8 cellular contexts compared by ENCODE assay signal in genomic region chr13:48533207-48533499, GRCh38. TPM values are rescaled to one million over a fixed set of nuclear protein-coding genes. Genes with fewer than 3 reads are reported as not detected.
DNase-seq lines count a peak whose midpoint lies in the region; ATAC-seq and TF ChIP-seq lines count a peak whose summit lies in the region.

No MANE protein-coding gene starts in this region.

- no peak for TF ChIP-seq CTCF in HCT116 (IDR thresholded peaks at IDR 0.05 in 2 of 3, conservative IDR thresholded peaks at IDR 0.05 in 1 of 3; ENCODE audit: borderline replicate concordance in 1 of 3, insufficient read depth in 1 of 3, low read depth in 2 of 3, low read length in 2 of 3)
- no peak for TF ChIP-seq CTCF in right atrium auricular region (IDR thresholded peaks at IDR 0.05)

- no peak for DNase-seq in HCT116 (ENCODE audit: low read depth, low spot score)
- DNase-seq in right atrium auricular region (ENCODE audit: low spot score), result no peak
- DNase-seq in NCI-H1092 (lab: John Stamatoyannopoulos, UW), result no peak
- no peak for DNase-seq in stimulated activated CD4-positive, alpha-beta T cell treated with anti-CD3 and anti-CD28 coated beads, Interleukin-15, amount 100 ng/mL, for 24 hours
- no peak for DNase-seq in NCI-H526 (lab: John Stamatoyannopoulos, UW)

- peaks cover 8% of the 10 kb centered on the region for H3K36me3 Mint-ChIP-seq in activated T-helper 17 cell treated with anti-CD3 and anti-CD28 coated beads, Interleukin-2, amount 50 U/mL, for 72 hours (ENCODE audit: low read depth)

- H3K4me2 ChIP-seq in HCT116 (ENCODE audit: low read length), result peak overlapping the region; percentile 89
- peak overlapping the region; percentile 86 for H3K4me2 ChIP-seq in skeletal muscle satellite cell (ENCODE audit: low read length)

- peak overlapping the region; percentile 56 for H3K27ac ChIP-seq in HCT116 (ENCODE audit: low read depth, low read length)
- peak overlapping the region; percentile 98 for H3K27ac ChIP-seq in right atrium auricular region

- H3K4me3 ChIP-seq in HCT116 (replicated peaks in 1 of 2; ENCODE audit: low read depth in 1 of 2, low read length in 2 of 2) (peak overlapping the region; percentile 51 to 66), right atrium auricular region (peak overlapping the region; percentile 70 to 81), skeletal muscle satellite cell (ENCODE audit: low read length) (peak overlapping the region; percentile 86)

- no peaks in the 10 kb centered on the region for H3K79me2 ChIP-seq in HCT116 (ENCODE audit: insufficient read depth, low read length)

- H3K9me3 ChIP-seq in HCT116 (ENCODE audit: control insufficient read depth in 1 of 2, insufficient read depth in 1 of 2, low read depth in 1 of 2, low read length in 2 of 2) (no peaks in the 10 kb centered on the region), right atrium auricular region (no peaks in the 10 kb centered on the region), skeletal muscle satellite cell (replicated peaks; ENCODE audit: low read length) (no peaks in the 10 kb centered on the region)

- H3K4me1 Mint-ChIP-seq in activated T-helper 17 cell treated with anti-CD3 and anti-CD28 coated beads, Interleukin-2, amount 50 U/mL, for 72 hours, result peaks cover 8% of the 10 kb centered on the region

- ATAC-seq in HCT116 (peak; percentile 9), HG02759 (IDR thresholded peaks at IDR 0.05; ENCODE audit: unreplicated experiment) (no peak)
- no peak for ATAC-seq in activated T-helper 17 cell treated with anti-CD3 and anti-CD28 coated beads, Interleukin-2, amount 50 U/mL, for 72 hours (replicated peaks)

- H3K27me3 ChIP-seq in HCT116 (ENCODE audit: insufficient read depth, low read length), result no peaks in the 10 kb centered on the region
- no peaks in the 10 kb centered on the region for H3K27me3 ChIP-seq in right atrium auricular region
- no peaks in the 10 kb centered on the region for H3K27me3 ChIP-seq in skeletal muscle satellite cell (ENCODE audit: control insufficient read depth, insufficient read depth, low read length)

- H3K27me3 Mint-ChIP-seq in activated T-helper 17 cell treated with anti-CD3 and anti-CD28 coated beads, Interleukin-2, amount 50 U/mL, for 72 hours, result no peaks in the 10 kb centered on the region

- POLR2A ChIA-PET in HCT116 (lab: Charles Lee), result no interaction called here

- H3K9me2 ChIP-seq in HCT116 (ENCODE audit: insufficient read depth), result no peaks in the 10 kb centered on the region

- BruUV-seq in HCT116 (replicated peaks; lab: Mats Ljungman, UMichigan), result TSS peak; percentile 73

- H3K9me3 Mint-ChIP-seq in activated T-helper 17 cell treated with anti-CD3 and anti-CD28 coated beads, Interleukin-2, amount 50 U/mL, for 72 hours, result peaks cover 5% of the 10 kb centered on the region

- H4K20me1 ChIP-seq in HCT116 (ENCODE audit: insufficient read depth), result no peaks in the 10 kb centered on the region

- CTCF ChIA-PET in HCT116 (lab: Charles Lee), result interaction anchor here (1.1 kb wide), 1 partner anchor 495 kb away, joined by 4 read pairs; the partner anchor contains the start of gene NUDT15

- TF ChIP-seq RAD21 in HCT116 (IDR thresholded peaks at IDR 0.05; ENCODE audit: low read depth), result no peak

- peak overlapping the region; percentile 75 for H3K9ac ChIP-seq in HCT116 (ENCODE audit: low read length)
- peak overlapping the region; percentile 92 for H3K9ac ChIP-seq in skeletal muscle satellite cell (ENCODE audit: low read depth, low read length)

- H3K27ac Mint-ChIP-seq in activated T-helper 17 cell treated with anti-CD3 and anti-CD28 coated beads, Interleukin-2, amount 50 U/mL, for 72 hours, result peak overlapping the region; percentile 97

- intact Hi-C loops in HCT116 (cut with micrococcal nuclease), result no loop called here

- peak overlapping the region; percentile 92 for H3K4me3 Mint-ChIP-seq in activated T-helper 17 cell treated with anti-CD3 and anti-CD28 coated beads, Interleukin-2, amount 50 U/mL, for 72 hours

- TF ChIP-seq POLR2A in HCT116 (IDR thresholded peaks at IDR 0.05; ENCODE audit: borderline replicate concordance, extremely low read depth, insufficient read depth, insufficient read length), result no peak

- RAD21 ChIA-PET in HCT116 (lab: Charles Lee; ENCODE audit: low non-redundant PET in 1 of 2, low total read pairs in 2 of 2, uncharacterized antibody in 2 of 2, unreplicated experiment in 2 of 2), result interaction anchor here in 1 of 2 experiments (1.1 kb wide), 1 partner anchor 9 kb away, joined by 4 read pairs; no protein-coding TSS in a partner anchor

- H2AFZ ChIP-seq in HCT116 (ENCODE audit: low read depth, low read length, poor library complexity, severe bottlenecking), result peak overlapping the region; percentile 62

- H3K36me3 ChIP-seq in HCT116 (ENCODE audit: control insufficient read depth in 1 of 2, insufficient read depth in 2 of 2, low read length in 2 of 2) (no peaks in the 10 kb centered on the region), right atrium auricular region (no peaks in the 10 kb centered on the region), skeletal muscle satellite cell (ENCODE audit: insufficient read depth, low read length) (no peaks in the 10 kb centered on the region)

- H3K4me1 ChIP-seq in HCT116 (ENCODE audit: control insufficient read depth in 1 of 2, insufficient read depth in 2 of 2, low read length in 2 of 2), result peaks cover 5 to 13% of the 10 kb centered on the region in 2 experiments; a peak in 2 of 4 replicates
- H3K4me1 ChIP-seq in right atrium auricular region, result peaks cover 0 to 28% of the 10 kb centered on the region in 2 donors
- peaks cover 12% of the 10 kb centered on the region for H3K4me1 ChIP-seq in skeletal muscle satellite cell (ENCODE audit: control insufficient read depth, insufficient read depth, low read length)

TF ChIP-seq in HCT116, 20 proteins besides CTCF, POLR2A, EP300 and RAD21:
- TF ChIP-seq JUND (IDR thresholded peaks at IDR 0.05), result no peak
- TF ChIP-seq ATF3 (IDR thresholded peaks at IDR 0.05), result no peak
- TF ChIP-seq EZH2phosphoT487 (IDR thresholded peaks at IDR 0.05; ENCODE audit: borderline replicate concordance), result no peak
- no peak for TF ChIP-seq SIN3A (IDR thresholded peaks at IDR 0.05; ENCODE audit: low read depth)
- TF ChIP-seq SP1 (IDR thresholded peaks at IDR 0.05; ENCODE audit: low read depth), result no peak
- TF ChIP-seq SRF (IDR thresholded peaks at IDR 0.05; ENCODE audit: low read depth), result no peak
- no peak for TF ChIP-seq REST (IDR thresholded peaks at IDR 0.05; ENCODE audit: low read depth)
- TF ChIP-seq ZFX (IDR thresholded peaks at IDR 0.05), result no peak
- no peak for TF ChIP-seq CBX3 (IDR thresholded peaks at IDR 0.05; ENCODE audit: low read depth)

RNA-seq across cellular contexts. Expression of gene RCBTB2, which starts 0.3 kb away (rescaled TPM):
- total RNA-seq in HCT116 (2021; ENCODE audit: unreplicated experiment), result 1.3 TPM
- polyA plus RNA-seq in HCT116 (2012), result 0.66 and 0.79 TPM in 2 replicates
- 1 to 10 TPM; 6.1 to 7.7 TPM for total RNA-seq in activated T-helper 17 cell treated with anti-CD3 and anti-CD28 coated beads, Interleukin-2, amount 50 U/mL, for 72 hours
- 10 to 100 TPM in 1 of 2 donors, 1 to 10 TPM in 1; 5.2 to 13.4 TPM for total RNA-seq in right atrium auricular region
- 3.9 and 8.6 TPM in 2 replicates for total RNA-seq in skeletal muscle satellite cell (2012; rRNA removed)
